ENCODE assay signal across 8 cellular contexts in the genomic region with DNA sequence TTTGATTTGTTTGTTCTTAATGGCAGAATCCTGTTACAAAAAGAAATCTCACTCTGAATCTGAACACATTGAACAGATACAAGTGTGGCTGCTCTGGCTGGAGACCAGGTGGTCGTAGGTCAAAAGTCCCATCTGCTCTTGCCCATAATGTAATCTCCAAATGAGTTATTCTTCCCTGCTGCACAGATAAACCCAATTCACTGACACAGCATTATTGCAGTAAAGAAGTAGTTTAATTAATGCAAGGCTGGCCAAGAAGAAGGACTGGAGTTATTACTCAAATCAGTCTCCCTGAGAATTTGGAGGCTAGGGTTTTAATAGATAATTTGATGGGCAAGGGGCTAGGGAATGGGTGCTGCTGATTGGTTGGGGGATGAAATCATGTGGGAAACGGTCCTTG.
"Had no signal": no experiment of that assay in that cellular context is flagged by ENCODE, and none has a peak within 500 bp of the region (broad histone marks: within the 10 kb centered on the region; RNA-seq: fewer than 3 reads in every experiment).

No MANE protein-coding gene starts in this region.

- H2AFZ ChIP-seq: GM23338 had no signal

- H3K4me1 Mint-ChIP-seq: GM23338, H9, IgD-negative memory B cell had no signal

- DNase-seq: H9, HCEC 1CT, KG1 had no signal

- FAIRE-seq: H1, H54 had no signal

- H3K27ac ChIP-seq: HL-60 had no signal

- H3K27me3 Mint-ChIP-seq: IgD-negative memory B cell had no signal

- H3K4me3 ChIP-seq: GM23338 had no signal

- H3K4me3 Mint-ChIP-seq: GM23338, H9, IgD-negative memory B cell had no signal

- H3K27ac Mint-ChIP-seq: GM23338, H9 had no signal

- H3K4me2 ChIP-seq: GM23338 had no signal

- ATAC-seq: GM23338 had no signal
